1 cellular context compared by ENCODE assay signal in genomic region chr12:120292661-120293531, GRCh38.
TF ChIP-seq lines count a peak whose summit lies in the region.

RNU4-1 (minus strand) TSS chr12:120293237.

TF ChIP-seq in K562, 482 proteins besides CTCF, POLR2A, EP300 and RAD21 (continued from another document and continues in another):
- no peak for TF ChIP-seq TCF7L2 (IDR thresholded peaks at IDR 0.05; ENCODE audit: low read depth, low read length)
- TF ChIP-seq C11orf30 (IDR thresholded peaks at IDR 0.05; ENCODE audit: low read depth): 0 out of 2 replicates have a peak, but pooled peaks have one; percentile 5
- no peak; the same call in 1 of the 2 replicates for TF ChIP-seq ZNF197 (CRISPR knock-in tag; IDR thresholded peaks at IDR 0.05; ENCODE audit: low read depth)
- TF ChIP-seq, protein P1, sequence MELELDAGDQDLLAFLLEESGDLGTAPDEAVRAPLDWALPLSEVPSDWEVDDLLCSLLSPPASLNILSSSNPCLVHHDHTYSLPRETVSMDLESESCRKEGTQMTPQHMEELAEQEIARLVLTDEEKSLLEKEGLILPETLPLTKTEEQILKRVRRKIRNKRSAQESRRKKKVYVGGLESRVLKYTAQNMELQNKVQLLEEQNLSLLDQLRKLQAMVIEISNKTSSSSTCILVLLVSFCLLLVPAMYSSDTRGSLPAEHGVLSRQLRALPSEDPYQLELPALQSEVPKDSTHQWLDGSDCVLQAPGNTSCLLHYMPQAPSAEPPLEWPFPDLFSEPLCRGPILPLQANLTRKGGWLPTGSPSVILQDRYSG (tag; conservative IDR thresholded peaks at IDR 0.05; ENCODE audit: low read depth): no peak
- TF ChIP-seq BACH1 (tag; IDR thresholded peaks at IDR 0.05): no peak
- TF ChIP-seq, protein P2, sequence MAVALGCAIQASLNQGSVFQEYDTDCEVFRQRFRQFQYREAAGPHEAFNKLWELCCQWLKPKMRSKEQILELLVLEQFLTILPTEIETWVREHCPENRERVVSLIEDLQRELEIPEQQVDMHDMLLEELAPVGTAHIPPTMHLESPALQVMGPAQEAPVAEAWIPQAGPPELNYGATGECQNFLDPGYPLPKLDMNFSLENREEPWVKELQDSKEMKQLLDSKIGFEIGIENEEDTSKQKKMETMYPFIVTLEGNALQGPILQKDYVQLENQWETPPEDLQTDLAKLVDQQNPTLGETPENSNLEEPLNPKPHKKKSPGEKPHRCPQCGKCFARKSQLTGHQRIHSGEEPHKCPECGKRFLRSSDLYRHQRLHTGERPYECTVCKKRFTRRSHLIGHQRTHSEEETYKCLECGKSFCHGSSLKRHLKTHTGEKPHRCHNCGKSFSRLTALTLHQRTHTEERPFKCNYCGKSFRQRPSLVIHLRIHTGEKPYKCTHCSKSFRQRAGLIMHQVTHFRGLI (CRISPR knock-in tag; IDR thresholded peaks at IDR 0.05): no peak
- TF ChIP-seq CBX1 (IDR thresholded peaks at IDR 0.05; ENCODE audit: low read depth): peak; percentile 100
- peak; percentile 75 to 79 for TF ChIP-seq NRF1 (conservative IDR thresholded peaks at IDR 0.05 in 1 of 2, IDR thresholded peaks at IDR 0.05 in 1 of 2)
- 0 out of 2 replicates have a peak, but pooled peaks have one; percentile 3 for TF ChIP-seq ZNF764 (CRISPR knock-in tag; IDR thresholded peaks at IDR 0.05; ENCODE audit: low read depth)
- peak; percentile 55 for TF ChIP-seq PRPF4 (IDR thresholded peaks at IDR 0.05; ENCODE audit: insufficient read depth, low read depth, low read length, poor library complexity, severe bottlenecking)
- no peak for TF ChIP-seq SMARCC2 (IDR thresholded peaks at IDR 0.05; ENCODE audit: low read depth)
- no peak for TF ChIP-seq ZNF57 (CRISPR knock-in tag; IDR thresholded peaks at IDR 0.05)
- TF ChIP-seq GATAD2A (IDR thresholded peaks at IDR 0.05): peak; percentile 80; the same call in 1 of the 2 replicates
- TF ChIP-seq POLR3A (IDR thresholded peaks at IDR 0.05; ENCODE audit: borderline replicate concordance, extremely low read depth, insufficient read depth, insufficient read length): no peak
- no peak for TF ChIP-seq ZFP36 (IDR thresholded peaks at IDR 0.05; ENCODE audit: low read depth, low read length, partially characterized antibody)
- peak; percentile 94 for TF ChIP-seq EWSR1 (IDR thresholded peaks at IDR 0.05; ENCODE audit: borderline replicate concordance, low read depth, partially characterized antibody)
- TF ChIP-seq RERE (CRISPR knock-in tag; IDR thresholded peaks at IDR 0.05; ENCODE audit: borderline replicate concordance): no peak
- no peak for TF ChIP-seq ZNF133 (CRISPR knock-in tag; IDR thresholded peaks at IDR 0.05)
- TF ChIP-seq WHSC1 (IDR thresholded peaks at IDR 0.05; ENCODE audit: low read length): no peak
- TF ChIP-seq ZNF239 (CRISPR knock-in tag; IDR thresholded peaks at IDR 0.05): no peak
- TF ChIP-seq, protein P3, sequence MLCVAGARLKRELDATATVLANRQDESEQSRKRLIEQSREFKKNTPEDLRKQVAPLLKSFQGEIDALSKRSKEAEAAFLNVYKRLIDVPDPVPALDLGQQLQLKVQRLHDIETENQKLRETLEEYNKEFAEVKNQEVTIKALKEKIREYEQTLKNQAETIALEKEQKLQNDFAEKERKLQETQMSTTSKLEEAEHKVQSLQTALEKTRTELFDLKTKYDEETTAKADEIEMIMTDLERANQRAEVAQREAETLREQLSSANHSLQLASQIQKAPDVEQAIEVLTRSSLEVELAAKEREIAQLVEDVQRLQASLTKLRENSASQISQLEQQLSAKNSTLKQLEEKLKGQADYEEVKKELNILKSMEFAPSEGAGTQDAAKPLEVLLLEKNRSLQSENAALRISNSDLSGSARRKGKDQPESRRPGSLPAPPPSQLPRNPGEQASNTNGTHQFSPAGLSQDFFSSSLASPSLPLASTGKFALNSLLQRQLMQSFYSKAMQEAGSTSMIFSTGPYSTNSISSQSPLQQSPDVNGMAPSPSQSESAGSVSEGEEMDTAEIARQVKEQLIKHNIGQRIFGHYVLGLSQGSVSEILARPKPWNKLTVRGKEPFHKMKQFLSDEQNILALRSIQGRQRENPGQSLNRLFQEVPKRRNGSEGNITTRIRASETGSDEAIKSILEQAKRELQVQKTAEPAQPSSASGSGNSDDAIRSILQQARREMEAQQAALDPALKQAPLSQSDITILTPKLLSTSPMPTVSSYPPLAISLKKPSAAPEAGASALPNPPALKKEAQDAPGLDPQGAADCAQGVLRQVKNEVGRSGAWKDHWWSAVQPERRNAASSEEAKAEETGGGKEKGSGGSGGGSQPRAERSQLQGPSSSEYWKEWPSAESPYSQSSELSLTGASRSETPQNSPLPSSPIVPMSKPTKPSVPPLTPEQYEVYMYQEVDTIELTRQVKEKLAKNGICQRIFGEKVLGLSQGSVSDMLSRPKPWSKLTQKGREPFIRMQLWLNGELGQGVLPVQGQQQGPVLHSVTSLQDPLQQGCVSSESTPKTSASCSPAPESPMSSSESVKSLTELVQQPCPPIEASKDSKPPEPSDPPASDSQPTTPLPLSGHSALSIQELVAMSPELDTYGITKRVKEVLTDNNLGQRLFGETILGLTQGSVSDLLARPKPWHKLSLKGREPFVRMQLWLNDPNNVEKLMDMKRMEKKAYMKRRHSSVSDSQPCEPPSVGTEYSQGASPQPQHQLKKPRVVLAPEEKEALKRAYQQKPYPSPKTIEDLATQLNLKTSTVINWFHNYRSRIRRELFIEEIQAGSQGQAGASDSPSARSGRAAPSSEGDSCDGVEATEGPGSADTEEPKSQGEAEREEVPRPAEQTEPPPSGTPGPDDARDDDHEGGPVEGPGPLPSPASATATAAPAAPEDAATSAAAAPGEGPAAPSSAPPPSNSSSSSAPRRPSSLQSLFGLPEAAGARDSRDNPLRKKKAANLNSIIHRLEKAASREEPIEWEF (CRISPR knock-in tag; IDR thresholded peaks at IDR 0.05): peak; percentile 98
- peak; percentile 97 for TF ChIP-seq SNAPC5 (CRISPR knock-in tag; IDR thresholded peaks at IDR 0.05)
- TF ChIP-seq, protein P4, sequence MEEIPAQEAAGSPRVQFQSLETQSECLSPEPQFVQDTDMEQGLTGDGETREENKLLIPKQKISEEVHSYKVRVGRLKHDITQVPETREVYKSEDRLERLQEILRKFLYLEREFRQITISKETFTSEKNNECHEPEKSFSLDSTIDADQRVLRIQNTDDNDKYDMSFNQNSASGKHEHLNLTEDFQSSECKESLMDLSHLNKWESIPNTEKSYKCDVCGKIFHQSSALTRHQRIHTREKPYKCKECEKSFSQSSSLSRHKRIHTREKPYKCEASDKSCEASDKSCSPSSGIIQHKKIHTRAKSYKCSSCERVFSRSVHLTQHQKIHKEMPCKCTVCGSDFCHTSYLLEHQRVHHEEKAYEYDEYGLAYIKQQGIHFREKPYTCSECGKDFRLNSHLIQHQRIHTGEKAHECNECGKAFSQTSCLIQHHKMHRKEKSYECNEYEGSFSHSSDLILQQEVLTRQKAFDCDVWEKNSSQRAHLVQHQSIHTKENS (CRISPR knock-in tag; IDR thresholded peaks at IDR 0.05): no peak
- TF ChIP-seq THRB (CRISPR knock-in tag; conservative IDR thresholded peaks at IDR 0.05): peak; percentile 94
- TF ChIP-seq CEBPZ (IDR thresholded peaks at IDR 0.05; ENCODE audit: borderline replicate concordance, low read depth, low read length): no peak
- no peak for TF ChIP-seq CBX5 (IDR thresholded peaks at IDR 0.05; ENCODE audit: borderline replicate concordance, low read depth)
- TF ChIP-seq ZNF23 (CRISPR knock-in tag; IDR thresholded peaks at IDR 0.05): no peak
- peak; percentile 71; the same call in 1 of the 2 replicates for TF ChIP-seq RFX5 (IDR thresholded peaks at IDR 0.05; ENCODE audit: low read depth, low read length)
- TF ChIP-seq, protein P5, sequence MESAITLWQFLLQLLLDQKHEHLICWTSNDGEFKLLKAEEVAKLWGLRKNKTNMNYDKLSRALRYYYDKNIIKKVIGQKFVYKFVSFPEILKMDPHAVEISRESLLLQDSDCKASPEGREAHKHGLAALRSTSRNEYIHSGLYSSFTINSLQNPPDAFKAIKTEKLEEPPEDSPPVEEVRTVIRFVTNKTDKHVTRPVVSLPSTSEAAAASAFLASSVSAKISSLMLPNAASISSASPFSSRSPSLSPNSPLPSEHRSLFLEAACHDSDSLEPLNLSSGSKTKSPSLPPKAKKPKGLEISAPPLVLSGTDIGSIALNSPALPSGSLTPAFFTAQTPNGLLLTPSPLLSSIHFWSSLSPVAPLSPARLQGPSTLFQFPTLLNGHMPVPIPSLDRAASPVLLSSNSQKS (CRISPR knock-in tag; IDR thresholded peaks at IDR 0.05): no peak
- TF ChIP-seq RNF2 (IDR thresholded peaks at IDR 0.05): peak; percentile 99
- TF ChIP-seq TCF7 (IDR thresholded peaks at IDR 0.05; ENCODE audit: borderline replicate concordance): peak; percentile 70; the same call in 1 of the 2 replicates
- TF ChIP-seq CHD1 (IDR thresholded peaks at IDR 0.05; ENCODE audit: low read length): no peak
- TF ChIP-seq KDM5B (IDR thresholded peaks at IDR 0.05; ENCODE audit: insufficient replicate concordance, low read depth, low read length): peak; percentile 100
- peak; percentile 97 for TF ChIP-seq RBM39 (optimal IDR thresholded peaks at IDR 0.05; ENCODE audit: low read depth, low read length)
- TF ChIP-seq CCNT2 (IDR thresholded peaks at IDR 0.05; ENCODE audit: borderline replicate concordance, extremely low read depth, insufficient read length, low read depth, low read length): no peak
- TF ChIP-seq ZNF583 (CRISPR knock-in tag; IDR thresholded peaks at IDR 0.05): no peak
- no peak for TF ChIP-seq USF1 (CRISPR knock-in tag; IDR thresholded peaks at IDR 0.05)
- no peak for TF ChIP-seq IRF2 (CRISPR knock-in tag; IDR thresholded peaks at IDR 0.05)
- no peak for TF ChIP-seq CHD4 (IDR thresholded peaks at IDR 0.05; ENCODE audit: insufficient read depth, insufficient replicate concordance, low read depth, low read length, poor library complexity, severe bottlenecking)
